In genomic region chr17:58006924-58007780, GRCh38 we compare ENCODE assay signal across 8 cellular contexts. TPM values are rescaled to one million over a fixed set of nuclear protein-coding genes. Genes with fewer than 3 reads are reported as not detected.
DNase-seq lines count a peak whose midpoint lies in the region; ATAC-seq, FAIRE-seq and TF ChIP-seq lines count a peak whose summit lies in the region.

A gene with protein sequence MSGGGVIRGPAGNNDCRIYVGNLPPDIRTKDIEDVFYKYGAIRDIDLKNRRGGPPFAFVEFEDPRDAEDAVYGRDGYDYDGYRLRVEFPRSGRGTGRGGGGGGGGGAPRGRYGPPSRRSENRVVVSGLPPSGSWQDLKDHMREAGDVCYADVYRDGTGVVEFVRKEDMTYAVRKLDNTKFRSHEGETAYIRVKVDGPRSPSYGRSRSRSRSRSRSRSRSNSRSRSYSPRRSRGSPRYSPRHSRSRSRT (minus strand): TSS chr17:58007246. CDS start chr17:58007137, 109 bp downstream.

- H3K4me3 ChIP-seq in AG10803 (ENCODE audit: low read length) (peak within 1 kb of the TSS; percentile 100), kidney (ENCODE audit: low read length in 2 of 2) (peak within 1 kb of the TSS; percentile 83 to 100)

- peaks cover 25 to 35% of the 10 kb centered on the region in 2 donors for H3K36me3 ChIP-seq in kidney (ENCODE audit: control insufficient read depth in 1 of 2, insufficient read depth in 2 of 2, low read length in 2 of 2)

- TF ChIP-seq CTCF in AG10803 (conservative IDR thresholded peaks at IDR 0.05; ENCODE audit: low read length) (no peak), kidney (IDR thresholded peaks at IDR 0.05; ENCODE audit: borderline replicate concordance, extremely low read depth, insufficient read depth) (no peak)

- H3K9me3 ChIP-seq in kidney (ENCODE audit: control insufficient read depth in 1 of 2, low read length in 2 of 2): no peaks in the 10 kb centered on the region

- ATAC-seq in GM19043 (IDR thresholded peaks at IDR 0.05; ENCODE audit: low read depth, unreplicated experiment): peak; percentile 85
- ATAC-seq in HG03378 (IDR thresholded peaks at IDR 0.05; ENCODE audit: unreplicated experiment): peak; percentile 79

- FAIRE-seq in kidney (lab: Jason Lieb, UNC): no peak

- H3K4me1 ChIP-seq in kidney (ENCODE audit: control insufficient read depth in 1 of 2, insufficient read depth in 1 of 2, low read depth in 1 of 2, low read length in 2 of 2): peaks cover 25 to 26% of the 10 kb centered on the region in 2 donors

- peak; percentile 96 for DNase-seq in AG10803 (ENCODE audit: low read depth)
- DNase-seq in NCI-H460 (ENCODE audit: extremely low read depth, low read depth): peak; percentile 97
- peak; percentile 97 for DNase-seq in activated CD4-positive, CD25-positive, alpha-beta regulatory T cell treated with anti-CD3 and anti-CD28 coated beads, Interleukin-2, amount 50 U/mL, for 72 hours
- DNase-seq in cerebellar nuclear complex (lab: John Stamatoyannopoulos, UW): peak; percentile 71 to 85
- peak; percentile 99 for DNase-seq in kidney
- peak; percentile 98 for DNase-seq in stimulated activated CD4-positive, alpha-beta T cell treated with anti-CD3 and anti-CD28 coated beads, Interleukin-15, amount 100 ng/mL, for 24 hours

- intact Hi-C loops in kidney (cut with DNase I): no loop called here

- H3K27ac ChIP-seq in kidney (ENCODE audit: low read depth in 2 of 2, low read length in 2 of 2): peak within 1 kb of the TSS; percentile 98 to 99

- H3K9ac ChIP-seq in kidney (ENCODE audit: low read length in 2 of 2): peak within 1 kb of the TSS; percentile 92 to 100

RNA-seq across cellular contexts. Expression of the gene that starts here (rescaled TPM):
- total RNA-seq in NCI-H460 (2014; rRNA removed; shearing (Covaris generic)): 275 and 297 TPM in 2 replicates
- polyA plus RNA-seq in NCI-H460 (2014; cell fraction: nucleus; rRNA removed): 506 and 712 TPM in 2 replicates
- total RNA-seq in kidney: 177 TPM
- polyA plus RNA-seq in kidney (ENCODE audit: insufficient read depth, low read depth, low replicate concordance): 69.8 TPM

Comparison
In these comparisons a context has a peak if more than half of its experiments do, and no peak if none do; other contexts are left out.
1. Peak in every context shown above with its lines: DNase-seq, ATAC-seq, H3K4me3 ChIP-seq and H3K27ac ChIP-seq.